In genomic region chr5:87030699-87031098, GRCh38 we compare ENCODE assay signal across 36 cellular contexts.
"Had no signal": no experiment of that assay in that cellular context is flagged by ENCODE, and none has a peak within 500 bp of the region (broad histone marks: within the 10 kb centered on the region; RNA-seq: fewer than 3 reads in every experiment).

No MANE protein-coding gene starts in this region.

- H3K27me3 Mint-ChIP-seq: activated CD4-positive, alpha-beta T cell treated with anti-CD3 and anti-CD28 coated beads for 36 hours; activated CD8-positive, alpha-beta memory T cell treated with anti-CD3 and anti-CD28 coated beads, Interleukin-2, amount 10 ng/mL, durations not matched to agents 7 days and 5 days; activated naive CD4-positive, alpha-beta T cell treated with anti-CD3 and anti-CD28 coated beads, Interleukin-2, amount 50 U/mL, for 24 hours; activated naive CD8-positive, alpha-beta T cell; activated naive CD8-positive, alpha-beta T cell treated with anti-CD3 and anti-CD28 coated beads, Interleukin-2, amount 10 ng/mL, durations not matched to agents 7 days and 5 days; activated naive CD8-positive, alpha-beta T cell treated with anti-CD3 and anti-CD28 coated beads, Interleukin-2, amount 50 U/mL, for 24 hours; activated T-cell treated with anti-CD3 and anti-CD28 coated beads, Interleukin-2, amount 50 U/mL, for 24 hours; central memory CD8-positive, alpha-beta T cell had no signal

- H3K27ac Mint-ChIP-seq: activated CD4-positive, alpha-beta memory T cell treated with anti-CD3 and anti-CD28 coated beads, Interleukin-2, amount 10 ng/mL, durations not matched to agents 7 days and 5 days; activated CD4-positive, alpha-beta T cell treated with anti-CD3 and anti-CD28 coated beads for 36 hours; activated CD4-positive, alpha-beta T cell treated with anti-CD3 and anti-CD28 coated beads, Interleukin-2, amount 10 ng/mL, durations not matched to agents 7 days and 5 days; activated CD8-positive, alpha-beta memory T cell treated with anti-CD3 and anti-CD28 coated beads, Interleukin-2, amount 10 ng/mL, durations not matched to agents 7 days and 5 days; activated CD8-positive, alpha-beta T cell treated with anti-CD3 and anti-CD28 coated beads, Interleukin-2, amount 10 ng/mL, durations not matched to agents 7 days and 5 days; activated naive CD4-positive, alpha-beta T cell treated with anti-CD3 and anti-CD28 coated beads, Interleukin-2, amount 10 ng/mL, durations not matched to agents 7 days and 5 days; activated naive CD4-positive, alpha-beta T cell treated with anti-CD3 and anti-CD28 coated beads, Interleukin-2, amount 50 U/mL, for 24 hours; activated naive CD8-positive, alpha-beta T cell; activated naive CD8-positive, alpha-beta T cell treated with anti-CD3 and anti-CD28 coated beads, Interleukin-2, amount 10 ng/mL, durations not matched to agents 7 days and 5 days; activated naive CD8-positive, alpha-beta T cell treated with anti-CD3 and anti-CD28 coated beads, Interleukin-2, amount 50 U/mL, for 24 hours; activated T-cell treated with anti-CD3 and anti-CD28 coated beads, Interleukin-2, amount 50 U/mL, for 24 hours; activated T-helper 2 cell treated with anti-CD3 and anti-CD28 coated beads, Interferon-gamma antibody, Interleukin-2, Interleukin-4, amounts not matched to agents 10 μg/mL and 5 μg/mL and 100 μg/mL, durations not matched to agents 14 hours and 24 hours and 36 hours; brain; T-helper 1 cell treated with Interleukin-12 subunit alpha and Interleukin-12 subunit beta and Interleukin-4 antibody, amounts not matched to agents 30 μg/mL and 1 μg/mL, for 36 hours; T-helper 2 cell treated with Interferon-gamma antibody and Interleukin-4, amounts not matched to agents 5 μg/mL and 100 μg/mL, for 36 hours had no signal

- H3K27ac ChIP-seq: ascending aorta, cardiac muscle cell, VCaP had no signal

- H3K36me3 ChIP-seq: ascending aorta, cardiac muscle cell had no signal

- H3K4me3 Mint-ChIP-seq: activated CD4-positive, alpha-beta memory T cell treated with anti-CD3 and anti-CD28 coated beads, Interleukin-2, amount 10 ng/mL, durations not matched to agents 7 days and 5 days; activated CD4-positive, alpha-beta T cell treated with anti-CD3 and anti-CD28 coated beads for 36 hours; activated CD4-positive, alpha-beta T cell treated with anti-CD3 and anti-CD28 coated beads, Interleukin-2, amount 10 ng/mL, durations not matched to agents 7 days and 5 days; activated CD8-positive, alpha-beta memory T cell treated with anti-CD3 and anti-CD28 coated beads, Interleukin-2, amount 10 ng/mL, durations not matched to agents 7 days and 5 days; activated CD8-positive, alpha-beta T cell treated with anti-CD3 and anti-CD28 coated beads, Interleukin-2, amount 10 ng/mL, durations not matched to agents 7 days and 5 days; activated naive CD4-positive, alpha-beta T cell treated with anti-CD3 and anti-CD28 coated beads, Interleukin-2, amount 10 ng/mL, durations not matched to agents 7 days and 5 days; activated naive CD4-positive, alpha-beta T cell treated with anti-CD3 and anti-CD28 coated beads, Interleukin-2, amount 50 U/mL, for 24 hours; activated naive CD8-positive, alpha-beta T cell; activated naive CD8-positive, alpha-beta T cell treated with anti-CD3 and anti-CD28 coated beads, Interleukin-2, amount 10 ng/mL, durations not matched to agents 7 days and 5 days; activated naive CD8-positive, alpha-beta T cell treated with anti-CD3 and anti-CD28 coated beads, Interleukin-2, amount 50 U/mL, for 24 hours; activated T-cell treated with anti-CD3 and anti-CD28 coated beads, Interleukin-2, amount 50 U/mL, for 24 hours; brain; central memory CD8-positive, alpha-beta T cell; T-helper 1 cell treated with Interleukin-12 subunit alpha and Interleukin-12 subunit beta and Interleukin-4 antibody, amounts not matched to agents 30 μg/mL and 1 μg/mL, for 36 hours; T-helper 2 cell treated with Interferon-gamma antibody and Interleukin-4, amounts not matched to agents 5 μg/mL and 100 μg/mL, for 36 hours had no signal

- ATAC-seq: activated CD4-positive, alpha-beta T cell treated with anti-CD3 and anti-CD28 coated beads for 36 hours; activated CD4-positive, CD25-positive, alpha-beta regulatory T cell treated with anti-CD3 and anti-CD28 coated beads, Interleukin-2, amount 50 U/mL, for 24 hours; activated CD8-positive, alpha-beta memory T cell treated with anti-CD3 and anti-CD28 coated beads, Interleukin-2, amount 10 ng/mL, durations not matched to agents 7 days and 5 days; activated CD8-positive, alpha-beta T cell treated with anti-CD3 and anti-CD28 coated beads, Interleukin-2, amount 10 ng/mL, durations not matched to agents 7 days and 5 days; activated naive CD8-positive, alpha-beta T cell treated with anti-CD3 and anti-CD28 coated beads, Interleukin-2, amount 50 U/mL, for 24 hours had no signal

- H3K4me3 ChIP-seq: ascending aorta, cardiac muscle cell had no signal

- DNase-seq: activated CD4-positive, alpha-beta memory T cell treated with anti-CD3 and anti-CD28 coated beads, Interleukin-2, amount 10 ng/mL, durations not matched to agents 7 days and 5 days; activated CD4-positive, alpha-beta T cell treated with anti-CD3 and anti-CD28 coated beads for 1 hour; activated CD4-positive, alpha-beta T cell treated with anti-CD3 and anti-CD28 coated beads for 36 hours; activated CD4-positive, alpha-beta T cell treated with anti-CD3 and anti-CD28 coated beads for 48 hours; activated CD4-positive, alpha-beta T cell treated with anti-CD3 and anti-CD28 coated beads, Interleukin-2, amount 10 ng/mL, durations not matched to agents 7 days and 5 days; activated CD4-positive, alpha-beta T cell treated with anti-CD3 and anti-CD28 coated beads, Interleukin-2, amount 50 U/mL, for 48 hours; activated CD4-positive, CD25-positive, alpha-beta regulatory T cell; activated CD8-positive, alpha-beta memory T cell treated with anti-CD3 and anti-CD28 coated beads for 24 hours; activated CD8-positive, alpha-beta memory T cell treated with anti-CD3 and anti-CD28 coated beads, Interleukin-2, amount 10 ng/mL, durations not matched to agents 7 days and 5 days; activated CD8-positive, alpha-beta memory T cell treated with anti-CD3 and anti-CD28 coated beads, Interleukin-2, amount 50 U/mL, for 48 hours; activated CD8-positive, alpha-beta T cell treated with anti-CD3 and anti-CD28 coated beads, Interleukin-2, amount 10 ng/mL, durations not matched to agents 7 days and 5 days; activated effector memory CD4-positive, alpha-beta T cell treated with Interleukin-2 at 50 U/mL for 16 hours; activated gamma-delta T cell; activated naive CD4-positive, alpha-beta T cell treated with anti-CD3 and anti-CD28 coated beads, Interleukin-2, amount 10 ng/mL, durations not matched to agents 7 days and 5 days; activated naive CD4-positive, alpha-beta T cell treated with Interleukin-2 at 50 U/mL for 16 hours; activated naive CD8-positive, alpha-beta T cell treated with anti-CD3 and anti-CD28 coated beads, Interleukin-2, amount 10 ng/mL, durations not matched to agents 7 days and 5 days; activated naive CD8-positive, alpha-beta T cell treated with anti-CD3 and anti-CD28 coated beads, Interleukin-2, amount 50 U/mL, for 24 hours; activated T-cell treated with anti-CD3 and anti-CD28 coated beads, Interleukin-2, amount 50 U/mL, for 24 hours; activated T-cell treated with anti-CD3 and anti-CD28 coated beads, Interleukin-2, amount 50 U/mL, for 48 hours; amygdala; anterior cingulate cortex; caudate nucleus; SW 1271; T-helper 1 cell; T-helper 9 cell had no signal

- H3K36me3 Mint-ChIP-seq: activated naive CD4-positive, alpha-beta T cell treated with anti-CD3 and anti-CD28 coated beads, Interleukin-2, amount 50 U/mL, for 24 hours; activated naive CD8-positive, alpha-beta T cell; brain had no signal

- H3K4me1 ChIP-seq: ascending aorta had no signal

- H3K9me3 Mint-ChIP-seq: activated CD4-positive, alpha-beta T cell treated with anti-CD3 and anti-CD28 coated beads, Interleukin-2, amount 10 ng/mL, durations not matched to agents 7 days and 5 days; activated naive CD4-positive, alpha-beta T cell treated with anti-CD3 and anti-CD28 coated beads, Interleukin-2, amount 10 ng/mL, durations not matched to agents 7 days and 5 days; activated naive CD4-positive, alpha-beta T cell treated with anti-CD3 and anti-CD28 coated beads, Interleukin-2, amount 50 U/mL, for 24 hours; activated T-cell treated with anti-CD3 and anti-CD28 coated beads, Interleukin-2, amount 50 U/mL, for 24 hours; activated T-helper 2 cell treated with anti-CD3 and anti-CD28 coated beads, Interferon-gamma antibody, Interleukin-2, Interleukin-4, amounts not matched to agents 10 μg/mL and 5 μg/mL and 100 μg/mL, durations not matched to agents 14 hours and 24 hours and 36 hours; central memory CD8-positive, alpha-beta T cell; T-helper 1 cell treated with Interleukin-12 subunit alpha and Interleukin-12 subunit beta and Interleukin-4 antibody, amounts not matched to agents 30 μg/mL and 1 μg/mL, for 36 hours had no signal

- H3K27me3 ChIP-seq: ascending aorta, cardiac muscle cell had no signal

- H3K4me1 Mint-ChIP-seq: brain had no signal

- H3K9me3 ChIP-seq: ascending aorta had no signal
